ENCODE assay signal across 26 cellular contexts in the genomic region with DNA sequence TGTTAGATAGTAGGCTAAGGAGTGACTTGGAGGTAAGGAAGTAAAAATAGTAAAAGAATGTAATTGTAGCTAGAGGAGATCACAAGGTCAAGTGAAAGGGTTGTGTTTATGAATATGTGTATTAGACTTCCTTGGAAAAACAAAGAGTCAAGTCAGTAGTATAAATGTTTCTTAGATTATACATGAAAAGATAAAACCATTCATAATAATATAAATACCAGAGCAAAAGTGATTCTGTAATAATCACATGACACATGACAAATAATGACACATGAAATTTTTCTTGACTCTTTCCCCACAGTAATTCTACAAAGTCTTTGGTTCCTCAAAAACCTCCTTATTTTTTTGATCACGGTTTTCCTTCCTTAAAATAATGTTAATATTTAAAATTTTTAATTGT. TPM values are rescaled to one million over a fixed set of nuclear protein-coding genes. Genes with fewer than 3 reads are reported as not detected.
DNase-seq lines count a peak whose midpoint lies in the region; ATAC-seq, FAIRE-seq and TF ChIP-seq lines count a peak whose summit lies in the region.
"Had no signal": no experiment of that assay in that cellular context is flagged by ENCODE, and none has a peak within 500 bp of the region (broad histone marks: within the 10 kb centered on the region; RNA-seq: fewer than 3 reads in every experiment).

No MANE protein-coding gene starts in this region.

- H3K27me3 ChIP-seq in OCI-LY3 (ENCODE audit: low read depth, low read length) (no peaks in the 10 kb centered on the region), bronchial epithelial cell (ENCODE audit: control insufficient read depth, insufficient read depth, low read length) (no peaks in the 10 kb centered on the region)
- H3K27me3 ChIP-seq: Peyer's patch had no signal

- no peak overlapping the region for H3K4me3 Mint-ChIP-seq in osteocyte (ENCODE audit: unreplicated experiment)
- H3K4me3 Mint-ChIP-seq: IgD-negative memory B cell had no signal

- no peaks in the 10 kb centered on the region for H3K9me3 ChIP-seq in OCI-LY3 (ENCODE audit: insufficient read depth, low read length)
- H3K9me3 ChIP-seq: A549, Peyer's patch had no signal

- no peaks in the 10 kb centered on the region for H3K36me3 Mint-ChIP-seq in osteocyte (ENCODE audit: unreplicated experiment)

- H4K20me1 ChIP-seq in OCI-LY3 (ENCODE audit: insufficient read depth, low read length), result no peaks in the 10 kb centered on the region

- peak overlapping the region; percentile 31 for H3K27ac Mint-ChIP-seq in osteocyte (ENCODE audit: unreplicated experiment)
- H3K27ac Mint-ChIP-seq: CD8-positive, alpha-beta memory T cell; IgD-negative memory B cell had no signal

- H3K36me3 ChIP-seq in OCI-LY3 (replicated peaks; ENCODE audit: low read depth, low read length) (no peaks in the 10 kb centered on the region), bronchial epithelial cell (ENCODE audit: control insufficient read depth, insufficient read depth, low read length) (no peaks in the 10 kb centered on the region)
- H3K36me3 ChIP-seq: Peyer's patch had no signal

- peak overlapping the region; percentile 21; the same call in 1 of the 2 replicates for H3K4me2 ChIP-seq in OCI-LY3 (ENCODE audit: low read length)
- H3K4me2 ChIP-seq: A549 had no signal

- H2AFZ ChIP-seq in OCI-LY3 (ENCODE audit: low read depth, low read length), result no peak overlapping the region

- no peaks in the 10 kb centered on the region for H3K9me3 Mint-ChIP-seq in osteocyte (ENCODE audit: unreplicated experiment)
- H3K9me3 Mint-ChIP-seq: CD8-positive, alpha-beta memory T cell; IgD-negative memory B cell had no signal

- DNase-seq in COLO829 (ENCODE audit: low spot score) (peak; percentile 23), bronchial epithelial cell (ENCODE audit: low read depth) (peak; percentile 16), osteocyte (ENCODE audit: extremely low spot score, unreplicated experiment) (no peak), hippocampal formation (lab: John Stamatoyannopoulos, UW) (no peak)
- DNase-seq: C1 segment of cervical spinal cord; CD8-positive, alpha-beta memory T cell; DMS153; DND-41; NCI-H1092; NCI-H1436; NCI-H187; NCI-H2081 treated with DMSO at 0.1 percent for 48 hours; NCI-H2171; NCI-H226; NCI-H510A; NCI-H69; Peyer's patch; SHP77 treated with DMSO at 0.1 percent for 48 hours had no signal

- no peak overlapping the region for H3K27ac ChIP-seq in OCI-LY3 (ENCODE audit: low read length)
- H3K27ac ChIP-seq: A549, Peyer's patch, SK-N-MC had no signal

- peaks cover 18% of the 10 kb centered on the region for H3K4me1 Mint-ChIP-seq in osteocyte (ENCODE audit: unreplicated experiment)
- H3K4me1 Mint-ChIP-seq: IgD-negative memory B cell had no signal

- H3K27me3 Mint-ChIP-seq in osteocyte (ENCODE audit: unreplicated experiment), result no peaks in the 10 kb centered on the region
- H3K27me3 Mint-ChIP-seq: IgD-negative memory B cell had no signal

- TF ChIP-seq CTCF in OCI-LY3 (IDR thresholded peaks at IDR 0.05; ENCODE audit: low read depth, low read length) (no peak), bronchial epithelial cell (IDR thresholded peaks at IDR 0.05; ENCODE audit: insufficient read depth, low read length, severe bottlenecking) (no peak), osteocyte (IDR thresholded peaks at IDR 0.05) (no peak)

- no peak overlapping the region for H3K9ac ChIP-seq in OCI-LY3 (ENCODE audit: low read length)

- H3K4me3 ChIP-seq in OCI-LY3 (ENCODE audit: low read length) (no peak overlapping the region), bronchial epithelial cell (ENCODE audit: low read depth, low read length) (no peak overlapping the region)
- H3K4me3 ChIP-seq: A549, Peyer's patch, SK-N-MC had no signal

- ATAC-seq in GM21717 (IDR thresholded peaks at IDR 0.05; ENCODE audit: unreplicated experiment) (no peak), GM21423 (IDR thresholded peaks at IDR 0.05; ENCODE audit: unreplicated experiment) (no peak)
- ATAC-seq: A549, HCT116 had no signal

- H3K4me1 ChIP-seq in OCI-LY3 (ENCODE audit: low read length), result peaks cover 13% of the 10 kb centered on the region
- H3K4me1 ChIP-seq: Peyer's patch had no signal

- H3K79me2 ChIP-seq in OCI-LY3 (ENCODE audit: low read length), result no peaks in the 10 kb centered on the region

- no peak for FAIRE-seq in bronchial epithelial cell (lab: Jason Lieb, UNC)
- FAIRE-seq: H1 had no signal

RNA-seq across cellular contexts. Expression of a gene that starts 56.4 kb away (rescaled TPM):
- total RNA-seq in bronchial epithelial cell (34.8 and 72.7 TPM in 2 replicates), osteocyte (123 and 130 TPM in 2 replicates)

Comparison
In these comparisons a context has a peak if more than half of its experiments do, and no peak if none do; other contexts are left out.
1. DNase-seq: peak in COLO829 (single experiment) and bronchial epithelial cell (single experiment); none in osteocyte (single experiment) and hippocampal formation (0 of 2).